ENCODE assay signal across 29 cellular contexts in genomic region chr2:190333928-190334327, GRCh38. TPM values are rescaled to one million over a fixed set of nuclear protein-coding genes. Genes with fewer than 3 reads are reported as not detected.
DNase-seq lines count a peak whose midpoint lies in the region; ATAC-seq, FAIRE-seq and TF ChIP-seq lines count a peak whose summit lies in the region.
"Had no signal": no experiment of that assay in that cellular context is flagged by ENCODE, and none has a peak within 500 bp of the region (broad histone marks: within the 10 kb centered on the region; RNA-seq: fewer than 3 reads in every experiment).

No MANE protein-coding gene starts in this region.

- H3K4me1 Mint-ChIP-seq in endodermal cell (peaks cover 8% of the 10 kb centered on the region), mesothelial cell of epicardium (peaks cover 3% of the 10 kb centered on the region)
- H3K4me1 Mint-ChIP-seq: activated naive CD4-positive, alpha-beta T cell treated with anti-CD3 and anti-CD28 coated beads, Interleukin-2, amount 50 U/mL, for 24 hours; activated T-helper 17 cell treated with anti-CD3 and anti-CD28 coated beads, Interleukin-2, amount 50 U/mL, for 72 hours; memory B cell; stimulated activated naive CD8-positive, alpha-beta T cell treated with anti-CD3 and anti-CD28 coated beads, Interleukin-15, amount 100 ng/mL, for 72 hours had no signal

- no peak overlapping the region for H3K27ac Mint-ChIP-seq in endodermal cell
- no peak overlapping the region for H3K27ac Mint-ChIP-seq in mesothelial cell of epicardium
- H3K27ac Mint-ChIP-seq: activated naive CD4-positive, alpha-beta T cell treated with anti-CD3 and anti-CD28 coated beads, Interleukin-2, amount 50 U/mL, for 24 hours; activated T-helper 17 cell treated with anti-CD3 and anti-CD28 coated beads, Interleukin-2, amount 50 U/mL, for 72 hours; memory B cell; stimulated activated naive CD8-positive, alpha-beta T cell treated with anti-CD3 and anti-CD28 coated beads, Interleukin-15, amount 100 ng/mL, for 72 hours had no signal

- peak in 2 of 4 donors; percentile 19 to 24 for ATAC-seq in right lobe of liver
- ATAC-seq: activated CD4-positive, CD25-positive, alpha-beta regulatory T cell treated with anti-CD3 and anti-CD28 coated beads, Interleukin-2, amount 50 U/mL, for 24 hours; activated T-helper 17 cell treated with anti-CD3 and anti-CD28 coated beads, Interleukin-2, amount 50 U/mL, for 72 hours; stimulated activated naive CD8-positive, alpha-beta T cell treated with anti-CD3 and anti-CD28 coated beads, Interleukin-15, amount 100 ng/mL, for 72 hours had no signal

- TF ChIP-seq POLR2A in H54 (IDR thresholded peaks at IDR 0.05; ENCODE audit: low read depth, low read length) (no peak), right lobe of liver (IDR thresholded peaks at IDR 0.05) (no peak)

- no peaks in the 10 kb centered on the region for H3K9me3 ChIP-seq in endodermal cell (ENCODE audit: control insufficient read depth, low read length)
- H3K9me3 ChIP-seq in right lobe of liver = no peaks in the 10 kb centered on the region
- no peaks in the 10 kb centered on the region for H3K9me3 ChIP-seq in small intestine (ENCODE audit: control insufficient read depth, low read depth)
- H3K9me3 ChIP-seq: BLaER1, MG63, prostate gland had no signal

- no peaks in the 10 kb centered on the region for H3K27me3 ChIP-seq in endodermal cell (ENCODE audit: control insufficient read depth, insufficient read depth, low read length, poor library complexity, severe bottlenecking)
- H3K27me3 ChIP-seq in right lobe of liver = no peaks in the 10 kb centered on the region
- no peaks in the 10 kb centered on the region for H3K27me3 ChIP-seq in small intestine (ENCODE audit: control insufficient read depth in 2 of 2, insufficient read depth in 2 of 2, low read length in 2 of 2)
- H3K27me3 ChIP-seq: BLaER1, MG63 had no signal

- no peak overlapping the region for H3K27ac ChIP-seq in endodermal cell (ENCODE audit: low read depth, low read length)
- H3K27ac ChIP-seq in right lobe of liver = peak overlapping the region; percentile 11 to 91 (median 84)
- H3K27ac ChIP-seq in small intestine (ENCODE audit: low read depth in 1 of 2, low read length in 1 of 2) = peak overlapping the region in 1 of 2 donors; percentile 20
- H3K27ac ChIP-seq: BLaER1, prostate gland had no signal

- H3K4me1 ChIP-seq in endodermal cell (ENCODE audit: control insufficient read depth, insufficient read depth, low read length) (no peaks in the 10 kb centered on the region), right lobe of liver (peaks cover 0 to 19% (median 5%) of the 10 kb centered on the region in 4 donors), small intestine (ENCODE audit: control insufficient read depth in 2 of 2, insufficient read depth in 1 of 2, low read depth in 1 of 2, low read length in 1 of 2) (peaks cover 0 to 4% of the 10 kb centered on the region in 2 donors)
- H3K4me1 ChIP-seq: BLaER1, prostate gland had no signal

- H3K27me3 Mint-ChIP-seq in endodermal cell (ENCODE audit: insufficient read depth) = peaks cover 4% of the 10 kb centered on the region
- H3K27me3 Mint-ChIP-seq in mesothelial cell of epicardium (ENCODE audit: low read depth) = no peaks in the 10 kb centered on the region

- WGBS in endodermal cell (ENCODE audit: insufficient coverage in 1 of 2, insufficient read length in 1 of 2), 2 experiments = 100% methylated on average over 1 of the region's 2 CpGs; no CpG with 5 or more reads in 1 of the 2 experiments
- 20% methylated on average over 2 of the region's 2 CpGs for WGBS in right lobe of liver (ENCODE audit: insufficient coverage, low coverage, low lambda C conversion rate, missing lambda C conversion rate)
- WGBS in small intestine, 3 donors = 33 to 64% (median 41%) methylated on average over 2 of the region's 2 CpGs

- intact Hi-C loops in right lobe of liver (cut with DNase I) = no loop called here

- H3K4me3 Mint-ChIP-seq in endodermal cell (no peak overlapping the region), mesothelial cell of epicardium (no peak overlapping the region)
- H3K4me3 Mint-ChIP-seq: activated naive CD4-positive, alpha-beta T cell treated with anti-CD3 and anti-CD28 coated beads, Interleukin-2, amount 50 U/mL, for 24 hours; activated T-helper 17 cell treated with anti-CD3 and anti-CD28 coated beads, Interleukin-2, amount 50 U/mL, for 72 hours; memory B cell; stimulated activated naive CD8-positive, alpha-beta T cell treated with anti-CD3 and anti-CD28 coated beads, Interleukin-15, amount 100 ng/mL, for 72 hours had no signal

- H3K4me3 ChIP-seq in endodermal cell (ENCODE audit: low read length) (peak overlapping the region; percentile 26), right lobe of liver (peak overlapping the region in 1 of 3 donors; percentile 50), small intestine (ENCODE audit: low read depth in 1 of 2, low read length in 2 of 2) (no peak overlapping the region)
- H3K4me3 ChIP-seq: BLaER1, MG63, prostate gland had no signal

- H3K36me3 ChIP-seq in endodermal cell (ENCODE audit: control insufficient read depth, insufficient read depth, low read length) (no peaks in the 10 kb centered on the region), right lobe of liver (no peaks in the 10 kb centered on the region), small intestine (ENCODE audit: control insufficient read depth in 2 of 2, insufficient read depth in 2 of 2, low read length in 2 of 2) (no peaks in the 10 kb centered on the region)
- H3K36me3 ChIP-seq: BLaER1, MG63, prostate gland had no signal

- no peak for TF ChIP-seq CTCF in endodermal cell (conservative IDR thresholded peaks at IDR 0.05)
- no peak for TF ChIP-seq CTCF in right lobe of liver (IDR thresholded peaks at IDR 0.05)
- TF ChIP-seq CTCF in mesothelial cell of epicardium (IDR thresholded peaks at IDR 0.05; ENCODE audit: unreplicated experiment) = no peak

- no peak overlapping the region for H3K9ac ChIP-seq in endodermal cell (ENCODE audit: extremely low read depth, low read length, poor library complexity, severe bottlenecking)
- H3K9ac ChIP-seq: BLaER1 had no signal

- H3K9me3 Mint-ChIP-seq in endodermal cell (no peaks in the 10 kb centered on the region), mesothelial cell of epicardium (no peaks in the 10 kb centered on the region)
- H3K9me3 Mint-ChIP-seq: activated naive CD4-positive, alpha-beta T cell treated with anti-CD3 and anti-CD28 coated beads, Interleukin-2, amount 50 U/mL, for 24 hours; activated T-helper 17 cell treated with anti-CD3 and anti-CD28 coated beads, Interleukin-2, amount 50 U/mL, for 72 hours; stimulated activated naive CD8-positive, alpha-beta T cell treated with anti-CD3 and anti-CD28 coated beads, Interleukin-15, amount 100 ng/mL, for 72 hours had no signal

- FAIRE-seq in H54 (lab: Jason Lieb, UNC) (peak; percentile 33), small intestine (lab: Jason Lieb, UNC) (peak; percentile 44)
- FAIRE-seq: G401.6, HTR-8/SVneo, kidney, TTC549 had no signal

- DNase-seq in H54 (ENCODE audit: insufficient read length, low spot score) (no peak), endodermal cell (no peak), right lobe of liver (no peak), small intestine (peak; percentile 37), NCI-H2029 (lab: John Stamatoyannopoulos, UW) (no peak), mesothelial cell of epicardium (ENCODE audit: low spot score in 2 of 2, unreplicated experiment in 2 of 2) (no peak), AG08395 (ENCODE audit: low spot score) (no peak)
- DNase-seq in activated T-cell treated with anti-CD3 and anti-CD28 coated beads, Interleukin-2, amount 50 U/mL, for 1 hour = no peak
- DNase-seq: activated CD4-positive, alpha-beta T cell treated with anti-CD3 and anti-CD28 coated beads, Interleukin-2, amount 50 U/mL, for 48 hours; activated CD8-positive, alpha-beta memory T cell treated with anti-CD3 and anti-CD28 coated beads, Interleukin-2, amount 50 U/mL, for 4 hours; anterior cingulate cortex; COR-L47; HCEC 1CT; KG1; kidney; MG63; NCI-H2029 treated with DMSO at 0.1 percent for 48 hours; stimulated activated CD8-positive, alpha-beta memory T cell treated with anti-CD3 and anti-CD28 coated beads, Interleukin-4, amount 100 ng/mL, for 48 hours; stimulated activated naive CD8-positive, alpha-beta T cell treated with anti-CD3 and anti-CD28 coated beads, Interleukin-15, amount 100 ng/mL, for 72 hours; T-helper 1 cell had no signal

- no peaks in the 10 kb centered on the region for H3K36me3 Mint-ChIP-seq in endodermal cell (ENCODE audit: low read depth)
- H3K36me3 Mint-ChIP-seq in mesothelial cell of epicardium = no peaks in the 10 kb centered on the region
- H3K36me3 Mint-ChIP-seq: activated naive CD4-positive, alpha-beta T cell treated with anti-CD3 and anti-CD28 coated beads, Interleukin-2, amount 50 U/mL, for 24 hours; memory B cell had no signal

RNA-seq across cellular contexts. Expression of gene INPP1, which starts 9.5 kb away (rescaled TPM):
- total RNA-seq in endodermal cell (1 to 10 TPM; 1.7 to 3.5 TPM), right lobe of liver (10 to 100 TPM; 13.9 to 22.0 (median 14.7) TPM), mesothelial cell of epicardium (18.4 to 20.6 TPM (median 20.3 TPM) in 3 replicates)
- 5.5 TPM for polyA plus RNA-seq in endodermal cell (2013, experiment 1 of 2)
- polyA plus RNA-seq in endodermal cell (2013, experiment 2 of 2) = 5.1 TPM
- polyA plus RNA-seq in small intestine = 10 to 100 TPM; 32.8 to 77.2 (median 74.6) TPM

RNA-seq across cellular contexts. Expression of gene HIBCH, which starts 14.3 kb away (rescaled TPM):
- total RNA-seq in endodermal cell (10 to 100 TPM; 30.8 to 46.7 TPM), right lobe of liver (10 to 100 TPM; 20.1 to 93.6 (median 53.6) TPM), mesothelial cell of epicardium (55.7 to 64.0 TPM (median 58.8 TPM) in 3 replicates)
- 32.6 TPM for polyA plus RNA-seq in endodermal cell (2013, experiment 1 of 2)
- 33.6 TPM for polyA plus RNA-seq in endodermal cell (2013, experiment 2 of 2)
- 10 to 100 TPM; 27.0 to 45.5 (median 28.6) TPM for polyA plus RNA-seq in small intestine
